Comparison of ENCODE assay signal across 30 cellular contexts in the genomic region with DNA sequence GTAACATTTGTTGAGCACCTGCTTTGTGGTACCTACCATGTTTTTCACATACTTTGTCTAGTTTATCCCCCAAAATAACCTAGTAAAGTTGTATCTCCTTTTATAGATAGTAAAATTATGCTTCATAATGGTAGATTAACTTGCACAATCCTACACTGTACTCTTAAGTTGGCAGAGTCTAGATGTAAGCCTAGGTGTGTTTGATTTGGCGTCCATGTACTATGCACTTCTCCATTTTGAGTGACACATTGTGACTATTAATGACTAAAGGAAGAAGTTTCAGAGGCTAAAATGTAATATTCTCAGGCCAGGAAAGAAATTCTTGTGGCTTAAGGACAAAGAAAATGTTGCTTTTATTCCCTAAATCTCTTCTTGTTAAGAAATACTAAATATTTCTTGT.
"Had no signal": no experiment of that assay in that cellular context is flagged by ENCODE, and none has a peak within 500 bp of the region (broad histone marks: within the 10 kb centered on the region; RNA-seq: fewer than 3 reads in every experiment).

No MANE protein-coding gene starts in this region.

- H3K27ac ChIP-seq: neutrophil, ovary, parathyroid adenoma, psoas muscle, right lobe of liver, sigmoid colon, stomach, thoracic aorta, thyroid gland, tibial nerve, upper lobe of left lung, vagina had no signal

- H2AFZ ChIP-seq: parathyroid adenoma had no signal

- ATAC-seq: natural killer cell treated with Interleukin-12 subunit alpha and Interleukin-12 subunit beta and Interleukin-15 and Interleukin-18, amount 100 ng/mL, for 72 hours; psoas muscle; right cardiac atrium; right lobe of liver; stimulated activated effector memory CD8-positive, alpha-beta T cell treated with anti-CD3 and anti-CD28 coated beads, Interleukin-12 subunit alpha, Interleukin-12 subunit beta, amount 100 ng/mL, for 72 hours; stimulated activated naive B cell treated with anti-CD40 and anti-IgM and Interleukin-4, amounts not matched to agents 10 μg/mL and 1 μg/mL and 100 μg/mL, for 72 hours had no signal

- H3K4me3 ChIP-seq: ovary, psoas muscle, right lobe of liver, sigmoid colon, stomach, thoracic aorta, thyroid gland, tibial nerve, upper lobe of left lung, vagina had no signal

- H3K27ac Mint-ChIP-seq: natural killer cell treated with Interleukin-12 subunit alpha and Interleukin-12 subunit beta and Interleukin-15 and Interleukin-18, amount 100 ng/mL, for 72 hours; nephron progenitor cell; progenitor cell of endocrine pancreas; stimulated activated effector memory CD8-positive, alpha-beta T cell treated with anti-CD3 and anti-CD28 coated beads, Interleukin-12 subunit alpha, Interleukin-12 subunit beta, amount 100 ng/mL, for 72 hours; stimulated activated naive B cell treated with anti-CD40 and anti-IgM and Interleukin-4, amounts not matched to agents 10 μg/mL and 1 μg/mL and 100 μg/mL, for 72 hours; stimulated activated naive CD8-positive, alpha-beta T cell treated with anti-CD3 and anti-CD28 coated beads, Interleukin-15, Interleukin-2, amounts not matched to agents 100 ng/mL and 50 ng/mL, for 24 hours had no signal

- H3K9ac ChIP-seq: parathyroid adenoma had no signal

- H3K9me3 Mint-ChIP-seq: natural killer cell treated with Interleukin-12 subunit alpha and Interleukin-12 subunit beta and Interleukin-15 and Interleukin-18, amount 100 ng/mL, for 72 hours; neural crest cell; stimulated activated effector memory CD8-positive, alpha-beta T cell treated with anti-CD3 and anti-CD28 coated beads, Interleukin-12 subunit alpha, Interleukin-12 subunit beta, amount 100 ng/mL, for 72 hours; stimulated activated naive B cell treated with anti-CD40 and anti-IgM and Interleukin-4, amounts not matched to agents 10 μg/mL and 1 μg/mL and 100 μg/mL, for 72 hours; stimulated activated naive CD8-positive, alpha-beta T cell treated with anti-CD3 and anti-CD28 coated beads, Interleukin-15, Interleukin-2, amounts not matched to agents 100 ng/mL and 50 ng/mL, for 24 hours had no signal

- H3K27me3 Mint-ChIP-seq: natural killer cell treated with Interleukin-12 subunit alpha and Interleukin-12 subunit beta and Interleukin-15 and Interleukin-18, amount 100 ng/mL, for 72 hours; progenitor cell of endocrine pancreas; stimulated activated naive B cell treated with anti-CD40 and anti-IgM and Interleukin-4, amounts not matched to agents 10 μg/mL and 1 μg/mL and 100 μg/mL, for 72 hours; stimulated activated naive CD8-positive, alpha-beta T cell treated with anti-CD3 and anti-CD28 coated beads, Interleukin-15, Interleukin-2, amounts not matched to agents 100 ng/mL and 50 ng/mL, for 24 hours had no signal

- FAIRE-seq: small intestine, urothelium cell line had no signal

- H3K4me1 Mint-ChIP-seq: nephron progenitor cell; neural crest cell; stimulated activated effector memory CD8-positive, alpha-beta T cell treated with anti-CD3 and anti-CD28 coated beads, Interleukin-12 subunit alpha, Interleukin-12 subunit beta, amount 100 ng/mL, for 72 hours; stimulated activated naive B cell treated with anti-CD40 and anti-IgM and Interleukin-4, amounts not matched to agents 10 μg/mL and 1 μg/mL and 100 μg/mL, for 72 hours had no signal

- H3K4me3 Mint-ChIP-seq: natural killer cell treated with Interleukin-12 subunit alpha and Interleukin-12 subunit beta and Interleukin-15 and Interleukin-18, amount 100 ng/mL, for 72 hours; nephron progenitor cell; neural crest cell; stimulated activated effector memory CD8-positive, alpha-beta T cell treated with anti-CD3 and anti-CD28 coated beads, Interleukin-12 subunit alpha, Interleukin-12 subunit beta, amount 100 ng/mL, for 72 hours; stimulated activated naive B cell treated with anti-CD40 and anti-IgM and Interleukin-4, amounts not matched to agents 10 μg/mL and 1 μg/mL and 100 μg/mL, for 72 hours; stimulated activated naive CD8-positive, alpha-beta T cell treated with anti-CD3 and anti-CD28 coated beads, Interleukin-15, Interleukin-2, amounts not matched to agents 100 ng/mL and 50 ng/mL, for 24 hours had no signal

- H3K79me2 ChIP-seq: parathyroid adenoma had no signal

- H3K27me3 ChIP-seq: neutrophil, ovary, right lobe of liver, sigmoid colon, stomach, thyroid gland, tibial nerve, upper lobe of left lung, vagina had no signal

- H3K9me3 ChIP-seq: neutrophil, ovary, psoas muscle, right lobe of liver, sigmoid colon, stomach, thoracic aorta, thyroid gland, upper lobe of left lung, vagina had no signal

- H3K4me1 ChIP-seq: parathyroid adenoma, psoas muscle, right lobe of liver, sigmoid colon, stomach, thyroid gland, tibial nerve, upper lobe of left lung, vagina had no signal

- DNase-seq: nephron progenitor cell; nucleus accumbens; ovary; posterior cingulate gyrus; psoas muscle; right cardiac atrium; right lobe of liver; sigmoid colon; small intestine; stimulated activated CD4-positive, alpha-beta T cell treated with anti-CD3 and anti-CD28 coated beads, Interleukin-15, amount 100 ng/mL, for 24 hours; stimulated activated CD4-positive, alpha-beta T cell treated with anti-CD3 and anti-CD28 coated beads, Interleukin-2, amount 100 ng/mL, for 24 hours; stimulated activated CD4-positive, alpha-beta T cell treated with anti-CD3 and anti-CD28 coated beads, Interleukin-2, amount 100 ng/mL, for 48 hours; stimulated activated CD4-positive, alpha-beta T cell treated with anti-CD3 and anti-CD28 coated beads, Interleukin-4, amount 100 ng/mL, for 24 hours; stimulated activated naive B cell treated with anti-CD40 and anti-IgM and Interleukin-4, amounts not matched to agents 10 μg/mL and 1 μg/mL and 100 μg/mL, for 72 hours; stimulated activated naive CD4-positive, alpha-beta T cell treated with Interleukin-2 at 50 U/mL for 16 hours; stomach; thyroid gland; trophoblast cell; upper lobe of left lung had no signal

- H3K36me3 ChIP-seq: ovary, right lobe of liver, sigmoid colon, thoracic aorta, thyroid gland, upper lobe of left lung, vagina had no signal
